In the genomic region with DNA sequence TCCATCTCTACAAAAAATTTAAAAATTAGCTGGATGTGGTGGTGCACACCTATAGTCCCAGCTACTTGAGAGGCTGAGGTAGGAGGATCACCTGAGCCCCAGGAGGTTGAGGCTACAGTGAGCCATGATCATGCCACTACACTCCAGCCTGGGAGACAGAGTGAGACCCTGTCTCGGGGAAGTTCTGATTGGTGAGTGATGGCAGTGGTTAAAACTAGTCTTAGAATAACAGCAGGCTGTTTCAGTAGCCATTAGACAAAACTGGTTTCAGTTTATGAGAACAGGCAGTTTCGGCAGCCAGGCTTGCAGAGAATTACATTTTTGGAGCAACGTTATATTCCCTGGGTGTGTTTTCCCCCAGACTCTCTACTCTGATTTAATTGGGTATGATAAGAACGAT, we compare ENCODE assay signal across 4 cellular contexts. TPM values are rescaled to one million over a fixed set of nuclear protein-coding genes. Genes with fewer than 3 reads are reported as not detected.
"Had no signal": no experiment of that assay in that cellular context is flagged by ENCODE, and none has a peak within 500 bp of the region (broad histone marks: within the 10 kb centered on the region; RNA-seq: fewer than 3 reads in every experiment).

No MANE protein-coding gene starts in this region.

RNA-seq across cellular contexts. Expression of a gene that starts 18.2 kb away (rescaled TPM):
- total RNA-seq: glomerular endothelial cell, natural killer cell, pulmonary artery endothelial cell, spleen had no signal
